23 cellular contexts compared by ENCODE assay signal in the genomic region with DNA sequence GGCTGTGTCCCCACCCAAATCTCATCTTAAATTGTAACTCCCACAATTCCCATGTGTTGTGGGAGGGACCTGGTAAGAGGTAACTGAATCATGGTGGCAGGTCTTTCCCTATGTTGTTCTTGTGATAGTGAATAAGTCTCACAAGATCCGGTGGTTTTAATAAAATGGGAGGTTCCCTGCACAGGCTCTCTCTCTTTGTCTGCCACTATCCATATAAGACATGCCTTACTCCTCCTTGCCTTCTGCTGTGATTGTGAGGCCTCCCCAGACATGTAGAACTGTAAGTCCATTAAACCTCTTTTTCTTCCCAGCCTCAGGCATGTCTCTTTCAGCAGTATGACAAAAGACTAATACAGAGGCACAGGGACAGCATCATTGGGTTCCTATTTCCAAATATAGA.
DNase-seq lines count a peak whose midpoint lies in the region; ATAC-seq and TF ChIP-seq lines count a peak whose summit lies in the region.
"Had no signal": no experiment of that assay in that cellular context is flagged by ENCODE, and none has a peak within 500 bp of the region (broad histone marks: within the 10 kb centered on the region; RNA-seq: fewer than 3 reads in every experiment).

No MANE protein-coding gene starts in this region.

- no peak for TF ChIP-seq CTCF in CD8-positive, alpha-beta T cell (IDR thresholded peaks at IDR 0.05)

- POLR2A ChIA-PET in CD8-positive, alpha-beta T cell (lab: Charles Lee), result no interaction called here
- POLR2A ChIA-PET in CD8-positive, alpha-beta memory T cell (lab: Charles Lee), result no interaction called here

- H3K9me3 ChIP-seq in CD8-positive, alpha-beta T cell (ENCODE audit: low read length), result no peaks in the 10 kb centered on the region
- no peaks in the 10 kb centered on the region for H3K9me3 ChIP-seq in CD8-positive, alpha-beta memory T cell (ENCODE audit: low read length)
- H3K9me3 ChIP-seq: SK-N-SH had no signal

- H3K27ac Mint-ChIP-seq in CD8-positive, alpha-beta T cell, result peak overlapping the region; percentile 10
- peak overlapping the region; percentile 62 to 95 (median 86) for H3K27ac Mint-ChIP-seq in CD8-positive, alpha-beta memory T cell
- H3K27ac Mint-ChIP-seq in effector memory CD8-positive, alpha-beta T cell, result peak overlapping the region; percentile 77 to 95
- peak overlapping the region; percentile 85 for H3K27ac Mint-ChIP-seq in stimulated activated effector memory CD8-positive, alpha-beta T cell treated with anti-CD3 and anti-CD28 coated beads, Interleukin-12 subunit alpha, Interleukin-12 subunit beta, amount 100 ng/mL, for 72 hours
- no peak overlapping the region for H3K27ac Mint-ChIP-seq in activated T-cell treated with anti-CD3 and anti-CD28 coated beads, Interleukin-2, amount 50 U/mL, for 24 hours
- H3K27ac Mint-ChIP-seq: B cell, GM23338, H9 had no signal

- DNase-seq in CD8-positive, alpha-beta T cell, result no peak
- no peak for DNase-seq in CD8-positive, alpha-beta memory T cell
- DNase-seq in effector memory CD8-positive, alpha-beta T cell, result no peak
- no peak for DNase-seq in stimulated activated effector memory CD8-positive, alpha-beta T cell treated with anti-CD3 and anti-CD28 coated beads, Interleukin-12 subunit alpha, Interleukin-12 subunit beta, amount 100 ng/mL, for 72 hours (ENCODE audit: low spot score in 2 of 2)
- DNase-seq in activated effector memory CD4-positive, alpha-beta T cell treated with Interleukin-2 at 50 U/mL for 16 hours, result no peak
- DNase-seq in NCI-H187 treated with DMSO at 0.1 percent for 48 hours (lab: John Stamatoyannopoulos, UW), result no peak
- no peak for DNase-seq in activated T-cell treated with anti-CD3 and anti-CD28 coated beads, Interleukin-2, amount 50 U/mL, for 24 hours
- DNase-seq: DMS153, DND-41, H9, Karpas-422, NCI-H1092, NCI-H1417 treated with DMSO at 0.1 percent for 48 hours, NCI-H1694 treated with DMSO at 0.1 percent for 48 hours, NCI-H2081 treated with DMSO at 0.1 percent for 48 hours, NCI-H2171 treated with DMSO at 0.1 percent for 48 hours, NCI-H345, NCI-H510A treated with DMSO at 0.1 percent for 48 hours, NCI-H748 treated with DMSO at 0.1 percent for 48 hours, SK-N-SH had no signal

- H3K27me3 ChIP-seq in CD8-positive, alpha-beta T cell (ENCODE audit: insufficient read depth, low read length), result no peaks in the 10 kb centered on the region
- no peaks in the 10 kb centered on the region for H3K27me3 ChIP-seq in CD8-positive, alpha-beta memory T cell (ENCODE audit: insufficient read depth, low read length, poor library complexity, severe bottlenecking)

- peaks cover 18% of the 10 kb centered on the region for H3K4me1 ChIP-seq in CD8-positive, alpha-beta T cell (ENCODE audit: insufficient read depth, low read length)
- peaks cover 65% of the 10 kb centered on the region for H3K4me1 ChIP-seq in CD8-positive, alpha-beta memory T cell (ENCODE audit: insufficient read depth, low read length)

- no peak overlapping the region for H3K27ac ChIP-seq in CD8-positive, alpha-beta T cell (ENCODE audit: low read depth, low read length)
- peak overlapping the region; percentile 60 for H3K27ac ChIP-seq in CD8-positive, alpha-beta memory T cell (ENCODE audit: low read depth, low read length)
- H3K27ac ChIP-seq: C4-2B had no signal

- ATAC-seq in CD8-positive, alpha-beta T cell, result no peak
- no peak for ATAC-seq in effector memory CD8-positive, alpha-beta T cell (replicated peaks)
- no peak for ATAC-seq in stimulated activated effector memory CD8-positive, alpha-beta T cell treated with anti-CD3 and anti-CD28 coated beads, Interleukin-12 subunit alpha, Interleukin-12 subunit beta, amount 100 ng/mL, for 72 hours
- ATAC-seq: GM23338 had no signal

- H3K4me3 Mint-ChIP-seq in CD8-positive, alpha-beta T cell, result no peak overlapping the region
- peak overlapping the region in 6 of 7 donors; percentile 19 to 76 (median 58) for H3K4me3 Mint-ChIP-seq in CD8-positive, alpha-beta memory T cell
- H3K4me3 Mint-ChIP-seq in effector memory CD8-positive, alpha-beta T cell, result peak overlapping the region; percentile 64 to 80
- H3K4me3 Mint-ChIP-seq in stimulated activated effector memory CD8-positive, alpha-beta T cell treated with anti-CD3 and anti-CD28 coated beads, Interleukin-12 subunit alpha, Interleukin-12 subunit beta, amount 100 ng/mL, for 72 hours, result peak overlapping the region; percentile 59
- no peak overlapping the region for H3K4me3 Mint-ChIP-seq in activated T-cell treated with anti-CD3 and anti-CD28 coated beads, Interleukin-2, amount 50 U/mL, for 24 hours
- H3K4me3 Mint-ChIP-seq: B cell, GM23338, H9 had no signal

- H3K4me3 ChIP-seq in CD8-positive, alpha-beta T cell (ENCODE audit: low read depth, low read length), result no peak overlapping the region
- H3K4me3 ChIP-seq in CD8-positive, alpha-beta memory T cell (ENCODE audit: low read length), result no peak overlapping the region
- H3K4me3 ChIP-seq: GM23338 had no signal

- peaks cover 47% of the 10 kb centered on the region for H3K4me1 Mint-ChIP-seq in CD8-positive, alpha-beta T cell (ENCODE audit: low read depth)
- peaks cover 72 to 78% (median 77%) of the 10 kb centered on the region in 3 donors for H3K4me1 Mint-ChIP-seq in CD8-positive, alpha-beta memory T cell
- H3K4me1 Mint-ChIP-seq in effector memory CD8-positive, alpha-beta T cell (ENCODE audit: low read depth in 2 of 2), result peaks cover 55 to 80% of the 10 kb centered on the region in 2 donors
- peaks cover 64% of the 10 kb centered on the region for H3K4me1 Mint-ChIP-seq in stimulated activated effector memory CD8-positive, alpha-beta T cell treated with anti-CD3 and anti-CD28 coated beads, Interleukin-12 subunit alpha, Interleukin-12 subunit beta, amount 100 ng/mL, for 72 hours
- peaks cover 62% of the 10 kb centered on the region for H3K4me1 Mint-ChIP-seq in activated T-cell treated with anti-CD3 and anti-CD28 coated beads, Interleukin-2, amount 50 U/mL, for 24 hours (ENCODE audit: low read depth)
- H3K4me1 Mint-ChIP-seq: GM23338 had no signal

- H3K27me3 Mint-ChIP-seq in CD8-positive, alpha-beta T cell (ENCODE audit: low read depth), result no peaks in the 10 kb centered on the region
- H3K27me3 Mint-ChIP-seq in CD8-positive, alpha-beta memory T cell, result no peaks in the 10 kb centered on the region
- H3K27me3 Mint-ChIP-seq in effector memory CD8-positive, alpha-beta T cell, result no peaks in the 10 kb centered on the region
- H3K27me3 Mint-ChIP-seq in activated T-cell treated with anti-CD3 and anti-CD28 coated beads, Interleukin-2, amount 50 U/mL, for 24 hours, result no peaks in the 10 kb centered on the region

- CTCF ChIA-PET in CD8-positive, alpha-beta T cell (lab: Charles Lee), result interaction anchor here (1.0 kb wide), 1 partner anchor 14 kb away, joined by 3 read pairs; no protein-coding TSS in a partner anchor
- CTCF ChIA-PET in CD8-positive, alpha-beta memory T cell (lab: Charles Lee), result interaction anchor here (0.6 kb wide), 1 partner anchor 149 kb away, joined by 3 read pairs; no protein-coding TSS in a partner anchor

- H3K36me3 ChIP-seq in CD8-positive, alpha-beta T cell (ENCODE audit: insufficient read depth, low read length), result no peaks in the 10 kb centered on the region
- H3K36me3 ChIP-seq in CD8-positive, alpha-beta memory T cell (ENCODE audit: insufficient read depth, low read length), result no peaks in the 10 kb centered on the region

- no peaks in the 10 kb centered on the region for H3K9me3 Mint-ChIP-seq in CD8-positive, alpha-beta T cell
- H3K9me3 Mint-ChIP-seq in CD8-positive, alpha-beta memory T cell, result peaks cover 0 to 5% (median 0%) of the 10 kb centered on the region in 5 donors
- peaks cover 11 to 19% of the 10 kb centered on the region in 2 donors for H3K9me3 Mint-ChIP-seq in effector memory CD8-positive, alpha-beta T cell
- peaks cover 14% of the 10 kb centered on the region for H3K9me3 Mint-ChIP-seq in stimulated activated effector memory CD8-positive, alpha-beta T cell treated with anti-CD3 and anti-CD28 coated beads, Interleukin-12 subunit alpha, Interleukin-12 subunit beta, amount 100 ng/mL, for 72 hours
- H3K9me3 Mint-ChIP-seq in activated T-cell treated with anti-CD3 and anti-CD28 coated beads, Interleukin-2, amount 50 U/mL, for 24 hours, result peaks cover 23% of the 10 kb centered on the region

- H3K36me3 Mint-ChIP-seq in CD8-positive, alpha-beta T cell, result no peaks in the 10 kb centered on the region
- H3K36me3 Mint-ChIP-seq in CD8-positive, alpha-beta memory T cell, result peaks cover 0 to 16% (median 5%) of the 10 kb centered on the region in 3 donors
- peaks cover 10% of the 10 kb centered on the region for H3K36me3 Mint-ChIP-seq in effector memory CD8-positive, alpha-beta T cell (ENCODE audit: insufficient read depth)
- peaks cover 13% of the 10 kb centered on the region for H3K36me3 Mint-ChIP-seq in stimulated activated effector memory CD8-positive, alpha-beta T cell treated with anti-CD3 and anti-CD28 coated beads, Interleukin-12 subunit alpha, Interleukin-12 subunit beta, amount 100 ng/mL, for 72 hours
- peaks cover 4% of the 10 kb centered on the region for H3K36me3 Mint-ChIP-seq in activated T-cell treated with anti-CD3 and anti-CD28 coated beads, Interleukin-2, amount 50 U/mL, for 24 hours (ENCODE audit: low read depth)

- intact Hi-C loops in CD8-positive, alpha-beta T cell (cut with DNase I, micrococcal nuclease), result loop anchor here in 1 of 2 experiments (10.0 kb wide), 1 partner anchor 355 kb away; no protein-coding TSS in a partner anchor

Comparison
In these comparisons a context has a peak if more than half of its experiments do, and no peak if none do; other contexts are left out.
1. H3K4me3 Mint-ChIP-seq: peak in CD8-positive, alpha-beta memory T cell (6 of 7), effector memory CD8-positive, alpha-beta T cell (2 of 2) and stimulated activated effector memory CD8-positive, alpha-beta T cell treated with anti-CD3 and anti-CD28 coated beads, Interleukin-12 subunit alpha, Interleukin-12 subunit beta, amount 100 ng/mL, for 72 hours (single experiment); none in CD8-positive, alpha-beta T cell (single experiment) and activated T-cell treated with anti-CD3 and anti-CD28 coated beads, Interleukin-2, amount 50 U/mL, for 24 hours (single experiment).